In genomic region chr7:44639701-44640321, GRCh38 we compare ENCODE assay signal across 8 cellular contexts. TPM values are rescaled to one million over a fixed set of nuclear protein-coding genes. Genes with fewer than 3 reads are reported as not detected.
DNase-seq lines count a peak whose midpoint lies in the region; ATAC-seq and TF ChIP-seq lines count a peak whose summit lies in the region.

No MANE protein-coding gene starts in this region.

- no peaks in the 10 kb centered on the region for H3K9me3 ChIP-seq in esophagus (ENCODE audit: control insufficient read depth in 2 of 2, insufficient read depth in 1 of 2, low read depth in 1 of 2, low read length in 1 of 2)

- H3K36me3 ChIP-seq in esophagus (ENCODE audit: control insufficient read depth in 2 of 2, insufficient read depth in 2 of 2, low read length in 1 of 2): no peaks in the 10 kb centered on the region

- peaks cover 0 to 2% (median 0%) of the 10 kb centered on the region in 7 donors for H3K9me3 Mint-ChIP-seq in naive B cell

- no peak overlapping the region for H3K4me3 ChIP-seq in esophagus (ENCODE audit: low read depth in 1 of 2, low read length in 2 of 2)

- peak overlapping the region; percentile 82 to 99 (median 92) for H3K27ac Mint-ChIP-seq in naive B cell

- intact Hi-C loops in Right ventricle myocardium inferior (cut with DNase I): no loop called here
- intact Hi-C loops in cardiac septum (cut with DNase I): no loop called here

- peaks cover 4 to 34% of the 10 kb centered on the region in 2 donors for H3K4me1 ChIP-seq in esophagus (ENCODE audit: control insufficient read depth in 2 of 2, insufficient read depth in 2 of 2, low read length in 1 of 2)

- H3K4me3 Mint-ChIP-seq in naive B cell: peak overlapping the region in 3 of 8 donors; percentile 29 to 62 (median 41)

- DNase-seq in Right ventricle myocardium inferior (ENCODE audit: missing footprints): no peak
- no peak for DNase-seq in cardiac septum (ENCODE audit: low spot score)
- no peak for DNase-seq in naive B cell

- H3K27me3 Mint-ChIP-seq in naive B cell: no peaks in the 10 kb centered on the region

- H3K27me3 ChIP-seq in esophagus (ENCODE audit: control insufficient read depth in 1 of 2, insufficient read depth in 2 of 2, low read length in 2 of 2): no peaks in the 10 kb centered on the region

- ATAC-seq in Right ventricle myocardium inferior (peak; percentile 47), SK-N-SH treated with all-trans-retinoic acid at 6 μM for 48 hours (peak; percentile 88), naive B cell (ENCODE audit: low read depth in 2 of 2) (no peak), HG02571 (IDR thresholded peaks at IDR 0.05; ENCODE audit: unreplicated experiment) (no peak), HG03378 (IDR thresholded peaks at IDR 0.05; ENCODE audit: unreplicated experiment) (no peak), GM19324 (IDR thresholded peaks at IDR 0.05; ENCODE audit: low FRiP score, unreplicated experiment) (no peak)

- 20 to 27% methylated on average over 8 of the region's 8 CpGs for WGBS in esophagus, 2 donors

- peak overlapping the region; percentile 92 to 99 for H3K27ac ChIP-seq in esophagus (ENCODE audit: low read depth in 2 of 2, low read length in 1 of 2)

- peaks cover 0 to 4% of the 10 kb centered on the region in 2 donors for H3K36me3 Mint-ChIP-seq in naive B cell

- H3K4me1 Mint-ChIP-seq in naive B cell: peaks cover 30 to 49% (median 46%) of the 10 kb centered on the region in 3 donors

TF ChIP-seq in SK-N-SH treated with all-trans-retinoic acid at 6 μM for 48 hours, 23 proteins besides CTCF, POLR2A, EP300 and RAD21:
- TF ChIP-seq TCF4 (CRISPR knock-in tag; IDR thresholded peaks at IDR 0.05; ENCODE audit: borderline replicate concordance) (no peak), ISL1 (CRISPR knock-in tag; IDR thresholded peaks at IDR 0.05) (0 out of 2 replicates have a peak, but pooled peaks have one; percentile 27), ARNTL (CRISPR knock-in tag; IDR thresholded peaks at IDR 0.05; ENCODE audit: borderline replicate concordance, low read depth) (no peak), OSR1 (CRISPR knock-in tag; IDR thresholded peaks at IDR 0.05) (no peak), RARB (CRISPR knock-in tag; IDR thresholded peaks at IDR 0.05) (0 out of 2 replicates have a peak, but pooled peaks have one; percentile 46), CSDC2 (CRISPR knock-in tag; IDR thresholded peaks at IDR 0.05) (0 out of 2 replicates have a peak, but pooled peaks have one; percentile 5)
- TF ChIP-seq, protein P1, sequence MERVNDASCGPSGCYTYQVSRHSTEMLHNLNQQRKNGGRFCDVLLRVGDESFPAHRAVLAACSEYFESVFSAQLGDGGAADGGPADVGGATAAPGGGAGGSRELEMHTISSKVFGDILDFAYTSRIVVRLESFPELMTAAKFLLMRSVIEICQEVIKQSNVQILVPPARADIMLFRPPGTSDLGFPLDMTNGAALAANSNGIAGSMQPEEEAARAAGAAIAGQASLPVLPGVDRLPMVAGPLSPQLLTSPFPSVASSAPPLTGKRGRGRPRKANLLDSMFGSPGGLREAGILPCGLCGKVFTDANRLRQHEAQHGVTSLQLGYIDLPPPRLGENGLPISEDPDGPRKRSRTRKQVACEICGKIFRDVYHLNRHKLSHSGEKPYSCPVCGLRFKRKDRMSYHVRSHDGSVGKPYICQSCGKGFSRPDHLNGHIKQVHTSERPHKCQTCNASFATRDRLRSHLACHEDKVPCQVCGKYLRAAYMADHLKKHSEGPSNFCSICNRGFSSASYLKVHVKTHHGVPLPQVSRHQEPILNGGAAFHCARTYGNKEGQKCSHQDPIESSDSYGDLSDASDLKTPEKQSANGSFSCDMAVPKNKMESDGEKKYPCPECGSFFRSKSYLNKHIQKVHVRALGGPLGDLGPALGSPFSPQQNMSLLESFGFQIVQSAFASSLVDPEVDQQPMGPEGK (CRISPR knock-in tag; IDR thresholded peaks at IDR 0.05; ENCODE audit: borderline replicate concordance): 0 out of 2 replicates have a peak, but pooled peaks have one; percentile 9

RNA-seq across cellular contexts. Expression of gene OGDH, which starts 33.4 kb away (rescaled TPM):
- 679 TPM for total RNA-seq in Right ventricle myocardium inferior
- total RNA-seq in cardiac septum: 406 TPM
- 10 to 100 TPM; 25.8 to 43.0 TPM for polyA plus RNA-seq in esophagus
- polyA plus RNA-seq in naive B cell (ENCODE audit: low read depth in 6 of 6): 10 to 100 TPM in 5 of 6 donors, 1 to 10 TPM in 1; 9.5 to 21.6 (median 20.1) TPM

RNA-seq across cellular contexts. Expression of gene TMED4, which starts 57.8 kb away (rescaled TPM):
- total RNA-seq in Right ventricle myocardium inferior: 49.7 TPM
- total RNA-seq in cardiac septum: 73.8 TPM
- 10 to 100 TPM; 24.3 to 26.4 TPM for polyA plus RNA-seq in esophagus
- polyA plus RNA-seq in naive B cell (ENCODE audit: low read depth in 6 of 6): 10 to 100 TPM; 54.8 to 82.0 (median 67.3) TPM

Comparison
In these comparisons a context has a peak if more than half of its experiments do, and no peak if none do; other contexts are left out.
1. ATAC-seq: peak in Right ventricle myocardium inferior (single experiment) and SK-N-SH treated with all-trans-retinoic acid at 6 μM for 48 hours (single experiment); none in naive B cell (0 of 2), HG02571 (single experiment), HG03378 (single experiment) and GM19324 (single experiment).